8 cellular contexts compared by ENCODE assay signal in the genomic region with DNA sequence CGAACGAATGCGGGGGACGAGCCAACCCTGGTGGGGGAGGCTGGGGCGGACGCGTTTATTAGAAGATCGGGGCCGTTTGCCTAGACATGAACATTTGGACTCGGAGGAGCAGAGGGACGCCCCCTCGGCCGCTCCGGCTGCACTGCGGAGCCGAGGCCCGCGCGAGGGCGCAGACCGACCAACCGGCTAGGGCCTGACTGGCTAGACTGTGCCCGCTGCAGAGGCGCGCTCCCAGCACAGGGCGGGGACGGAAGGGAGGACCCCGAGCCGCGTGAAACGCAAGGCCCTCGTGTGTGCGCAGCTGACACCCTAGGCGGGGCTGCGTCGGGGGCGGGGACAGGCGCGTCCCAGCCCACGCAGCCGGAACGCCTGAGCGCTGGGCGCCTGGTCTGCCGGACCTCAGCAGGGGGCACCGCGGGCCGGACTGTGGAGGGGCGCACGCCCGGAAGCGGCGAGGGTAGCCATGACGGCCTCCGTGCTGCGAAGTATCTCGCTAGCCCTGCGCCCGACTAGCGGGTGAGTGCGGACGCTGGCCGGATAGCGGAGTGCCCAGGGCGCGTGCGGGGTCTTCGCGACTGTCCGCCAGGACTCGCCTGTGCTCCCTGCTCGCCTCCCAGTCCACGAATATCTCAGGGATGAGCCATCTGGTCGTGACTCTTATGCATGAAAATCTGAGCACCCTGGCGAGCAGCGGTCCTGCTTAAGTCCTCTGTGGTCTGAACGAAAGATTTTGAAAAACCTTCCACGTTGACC. TPM values are rescaled to one million over a fixed set of nuclear protein-coding genes. Genes with fewer than 3 reads are reported as not detected.
DNase-seq lines count a peak whose midpoint lies in the region; ATAC-seq, FAIRE-seq and TF ChIP-seq lines count a peak whose summit lies in the region.

A gene (plus strand): TSS at position 454 of the 753 bp plus-strand sequence. CDS start 10 bp downstream, at position 464.

- peak; percentile 76 for ATAC-seq in HG02571 (IDR thresholded peaks at IDR 0.05; ENCODE audit: unreplicated experiment)
- peak; percentile 93 to 97 (median 96) for ATAC-seq in pancreas

- no peaks in the 10 kb centered on the region for H3K36me3 Mint-ChIP-seq in activated naive CD8-positive, alpha-beta T cell
- no peaks in the 10 kb centered on the region for H3K36me3 Mint-ChIP-seq in glutamatergic neuron (ENCODE audit: unreplicated experiment)

- POLR2A ChIA-PET in GM10248 (lab: Yijun Ruan, JAX) = interaction anchor here (1.0 to 1.5 kb wide), 3 partner anchors 12 to 253 kb away, joined by 3 to 5 read pairs (median 4); a partner anchor contains a TSS

- H3K9me3 ChIP-seq in pancreas = no peaks in the 10 kb centered on the region
- H3K9me3 ChIP-seq in thyroid gland = no peaks in the 10 kb centered on the region

- H3K36me3 ChIP-seq in pancreas = peaks cover 0 to 23% (median 5%) of the 10 kb centered on the region in 3 donors
- peaks cover 0 to 15% of the 10 kb centered on the region in 2 donors for H3K36me3 ChIP-seq in thyroid gland

- DNase-seq in GM10248 (ENCODE audit: extremely low spot score) = peak; percentile 96
- peak; percentile 83 for DNase-seq in NCI-H1048 (lab: John Stamatoyannopoulos, UW)
- DNase-seq in SKM-1 treated with dmso at 0.1 percent for 144 hours (lab: John Stamatoyannopoulos, UW; ENCODE audit: unreplicated experiment) = peak; percentile 88
- peak; percentile 97 for DNase-seq in glutamatergic neuron
- DNase-seq in pancreas = peak; percentile 93 to 98 (median 94)
- peak; percentile 96 for DNase-seq in thyroid gland

- 0% methylated on average over 75 to 78 of the region's 78 CpGs for WGBS in pancreas, 2 donors
- WGBS in thyroid gland, 2 donors = 0 to 1% methylated on average over 5 to 13 of the region's 78 CpGs

- TF ChIP-seq POLR2A in thyroid gland (IDR thresholded peaks at IDR 0.05) = peak; percentile 73 to 94

- H3K27me3 Mint-ChIP-seq in activated naive CD8-positive, alpha-beta T cell = no peaks in the 10 kb centered on the region
- H3K27me3 Mint-ChIP-seq in glutamatergic neuron (ENCODE audit: unreplicated experiment) = no peaks in the 10 kb centered on the region

- peak within 1 kb of the TSS; percentile 94 for H3K27ac Mint-ChIP-seq in activated naive CD8-positive, alpha-beta T cell
- H3K27ac Mint-ChIP-seq in glutamatergic neuron (ENCODE audit: unreplicated experiment) = peak within 1 kb of the TSS; percentile 95

- peak within 1 kb of the TSS; percentile 88 to 95 (median 92) for H3K27ac ChIP-seq in pancreas
- H3K27ac ChIP-seq in thyroid gland = peak within 1 kb of the TSS; percentile 98 to 99 (median 99)

- peak within 1 kb of the TSS; percentile 80 to 96 (median 92) for H3K4me3 ChIP-seq in pancreas
- H3K4me3 ChIP-seq in thyroid gland (replicated peaks in 1 of 3) = peak within 1 kb of the TSS; percentile 78 to 98 (median 91)

- peak within 1 kb of the TSS; percentile 93 for H3K4me3 Mint-ChIP-seq in activated naive CD8-positive, alpha-beta T cell
- peak within 1 kb of the TSS; percentile 95 for H3K4me3 Mint-ChIP-seq in glutamatergic neuron (ENCODE audit: unreplicated experiment)

- intact Hi-C loops in pancreas (cut with DNase I) (no loop called here), thyroid gland (cut with DNase I) (loop anchor here (5.0 to 10.0 kb wide), 3 partner anchors 77 to 287 kb away; a partner anchor contains a TSS)

- no peaks in the 10 kb centered on the region for H3K9me3 Mint-ChIP-seq in activated naive CD8-positive, alpha-beta T cell (ENCODE audit: low read depth)
- H3K9me3 Mint-ChIP-seq in glutamatergic neuron (ENCODE audit: unreplicated experiment) = peaks cover 8% of the 10 kb centered on the region

- TF ChIP-seq CTCF in GM10248 (IDR thresholded peaks at IDR 0.05; ENCODE audit: control extremely low read depth, extremely low read depth, low read depth, missing control alignments) (no peak), glutamatergic neuron (IDR thresholded peaks at IDR 0.05; ENCODE audit: partially characterized antibody, unreplicated experiment) (no peak), pancreas (IDR thresholded peaks at IDR 0.05) (no peak), thyroid gland (IDR thresholded peaks at IDR 0.05) (peak in 2 of 6 experiments; percentile 2 to 29)

- H3K4me1 ChIP-seq in pancreas (peaks cover 4 to 20% (median 10%) of the 10 kb centered on the region in 3 donors), thyroid gland (peaks cover 35 to 39% of the 10 kb centered on the region in 2 donors)

- no peak for FAIRE-seq in pancreas (lab: Jason Lieb, UNC)

- H3K27me3 ChIP-seq in pancreas (no peaks in the 10 kb centered on the region), thyroid gland (no peaks in the 10 kb centered on the region)

- CTCF ChIA-PET in GM10248 (lab: Yijun Ruan, JAX) = interaction anchor here (1.4 kb wide), 1 partner anchor 132 kb away, joined by 3 read pairs; no protein-coding TSS in a partner anchor

- peaks cover 43% of the 10 kb centered on the region for H3K4me1 Mint-ChIP-seq in activated naive CD8-positive, alpha-beta T cell (ENCODE audit: low read depth)
- peaks cover 21% of the 10 kb centered on the region for H3K4me1 Mint-ChIP-seq in glutamatergic neuron (ENCODE audit: low read depth, unreplicated experiment)

RNA-seq across cellular contexts. Expression of the gene that starts here (rescaled TPM):
- total RNA-seq in glutamatergic neuron (ENCODE audit: unreplicated experiment) (24.4 TPM), pancreas (10 to 100 TPM; 10.4 to 19.1 (median 13.5) TPM), thyroid gland (10 to 100 TPM; 37.5 to 69.3 (median 48.7) TPM)
- polyA plus RNA-seq in pancreas = 10 to 100 TPM; 27.2 to 32.0 TPM

Comparison
In these comparisons a context has a peak if more than half of its experiments do, and no peak if none do; other contexts are left out.
1. Peak in every context shown above with its lines: DNase-seq, ATAC-seq, H3K4me3 ChIP-seq and H3K27ac ChIP-seq.